ENCODE assay signal across 2 cellular contexts in the genomic region with DNA sequence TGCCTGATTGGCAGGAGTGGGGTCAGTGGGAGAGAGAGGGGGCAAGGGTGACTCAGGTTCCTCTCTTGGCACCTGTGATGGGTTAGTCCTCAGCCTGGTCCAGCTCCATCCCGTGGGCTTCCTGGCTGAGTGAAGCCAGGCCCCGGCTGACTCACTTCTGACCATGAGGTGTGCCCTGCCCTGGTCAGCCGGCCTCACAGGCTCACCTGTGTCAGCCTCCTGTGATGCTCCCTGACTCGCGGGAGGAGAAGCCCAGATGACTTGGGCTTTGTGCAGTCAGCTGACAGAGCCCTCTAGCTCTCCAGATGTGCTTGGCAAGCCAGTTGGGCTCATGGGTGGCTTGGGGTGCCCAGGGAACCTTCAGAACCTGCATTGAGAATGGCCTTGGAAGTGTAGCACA.
TF ChIP-seq lines count a peak whose summit lies in the region.

No MANE protein-coding gene starts in this region.

TF ChIP-seq in SK-N-SH, 30 proteins besides CTCF, POLR2A, EP300 and RAD21 (continued from another document):
- TF ChIP-seq MAX (IDR thresholded peaks at IDR 0.05; ENCODE audit: low read depth): no peak

TF ChIP-seq in SK-N-SH treated with all-trans-retinoic acid at 6 μM for 48 hours, 23 proteins besides CTCF, POLR2A, EP300 and RAD21 (continued from another document):
- TF ChIP-seq BACH2 (CRISPR knock-in tag; IDR thresholded peaks at IDR 0.05; ENCODE audit: borderline replicate concordance) (no peak), GLIS3 (CRISPR knock-in tag; IDR thresholded peaks at IDR 0.05) (no peak), ESRRG (CRISPR knock-in tag; IDR thresholded peaks at IDR 0.05) (no peak), ZFP30 (CRISPR knock-in tag; IDR thresholded peaks at IDR 0.05) (no peak)
- TF ChIP-seq, protein P1, sequence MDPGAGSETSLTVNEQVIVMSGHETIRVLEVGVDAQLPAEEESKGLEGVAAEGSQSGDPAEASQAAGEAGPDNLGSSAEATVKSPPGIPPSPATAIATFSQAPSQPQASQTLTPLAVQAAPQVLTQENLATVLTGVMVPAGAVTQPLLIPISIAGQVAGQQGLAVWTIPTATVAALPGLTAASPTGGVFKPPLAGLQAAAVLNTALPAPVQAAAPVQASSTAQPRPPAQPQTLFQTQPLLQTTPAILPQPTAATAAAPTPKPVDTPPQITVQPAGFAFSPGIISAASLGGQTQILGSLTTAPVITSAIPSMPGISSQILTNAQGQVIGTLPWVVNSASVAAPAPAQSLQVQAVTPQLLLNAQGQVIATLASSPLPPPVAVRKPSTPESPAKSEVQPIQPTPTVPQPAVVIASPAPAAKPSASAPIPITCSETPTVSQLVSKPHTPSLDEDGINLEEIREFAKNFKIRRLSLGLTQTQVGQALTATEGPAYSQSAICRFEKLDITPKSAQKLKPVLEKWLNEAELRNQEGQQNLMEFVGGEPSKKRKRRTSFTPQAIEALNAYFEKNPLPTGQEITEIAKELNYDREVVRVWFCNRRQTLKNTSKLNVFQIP (CRISPR knock-in tag; IDR thresholded peaks at IDR 0.05; ENCODE audit: borderline replicate concordance, low read depth): no peak
- TF ChIP-seq, protein P2, sequence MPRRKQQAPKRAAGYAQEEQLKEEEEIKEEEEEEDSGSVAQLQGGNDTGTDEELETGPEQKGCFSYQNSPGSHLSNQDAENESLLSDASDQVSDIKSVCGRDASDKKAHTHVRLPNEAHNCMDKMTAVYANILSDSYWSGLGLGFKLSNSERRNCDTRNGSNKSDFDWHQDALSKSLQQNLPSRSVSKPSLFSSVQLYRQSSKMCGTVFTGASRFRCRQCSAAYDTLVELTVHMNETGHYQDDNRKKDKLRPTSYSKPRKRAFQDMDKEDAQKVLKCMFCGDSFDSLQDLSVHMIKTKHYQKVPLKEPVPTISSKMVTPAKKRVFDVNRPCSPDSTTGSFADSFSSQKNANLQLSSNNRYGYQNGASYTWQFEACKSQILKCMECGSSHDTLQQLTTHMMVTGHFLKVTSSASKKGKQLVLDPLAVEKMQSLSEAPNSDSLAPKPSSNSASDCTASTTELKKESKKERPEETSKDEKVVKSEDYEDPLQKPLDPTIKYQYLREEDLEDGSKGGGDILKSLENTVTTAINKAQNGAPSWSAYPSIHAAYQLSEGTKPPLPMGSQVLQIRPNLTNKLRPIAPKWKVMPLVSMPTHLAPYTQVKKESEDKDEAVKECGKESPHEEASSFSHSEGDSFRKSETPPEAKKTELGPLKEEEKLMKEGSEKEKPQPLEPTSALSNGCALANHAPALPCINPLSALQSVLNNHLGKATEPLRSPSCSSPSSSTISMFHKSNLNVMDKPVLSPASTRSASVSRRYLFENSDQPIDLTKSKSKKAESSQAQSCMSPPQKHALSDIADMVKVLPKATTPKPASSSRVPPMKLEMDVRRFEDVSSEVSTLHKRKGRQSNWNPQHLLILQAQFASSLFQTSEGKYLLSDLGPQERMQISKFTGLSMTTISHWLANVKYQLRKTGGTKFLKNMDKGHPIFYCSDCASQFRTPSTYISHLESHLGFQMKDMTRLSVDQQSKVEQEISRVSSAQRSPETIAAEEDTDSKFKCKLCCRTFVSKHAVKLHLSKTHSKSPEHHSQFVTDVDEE (CRISPR knock-in tag; IDR thresholded peaks at IDR 0.05): no peak
